26 cellular contexts compared by ENCODE assay signal in genomic region chr9:13145340-13145739, GRCh38.
"Had no signal": no experiment of that assay in that cellular context is flagged by ENCODE, and none has a peak within 500 bp of the region (broad histone marks: within the 10 kb centered on the region; RNA-seq: fewer than 3 reads in every experiment).

No MANE protein-coding gene starts in this region.

- H3K36me3 ChIP-seq: brain microvascular endothelial cell, neutrophil, pancreas, thyroid gland had no signal

- FAIRE-seq: colon, small intestine had no signal

- H3K27ac Mint-ChIP-seq: activated CD4-positive, alpha-beta memory T cell treated with anti-CD3 and anti-CD28 coated beads for 36 hours; activated naive CD8-positive, alpha-beta T cell treated with anti-CD3 and anti-CD28 coated beads, Interleukin-2, amount 10 ng/mL, durations not matched to agents 7 days and 5 days; memory B cell; T-helper 1 cell treated with Interleukin-12 subunit alpha and Interleukin-12 subunit beta and Interleukin-4 antibody, amounts not matched to agents 30 μg/mL and 1 μg/mL, for 36 hours had no signal

- H3K36me3 Mint-ChIP-seq: activated CD4-positive, alpha-beta memory T cell treated with anti-CD3 and anti-CD28 coated beads for 36 hours; activated naive CD8-positive, alpha-beta T cell treated with anti-CD3 and anti-CD28 coated beads, Interleukin-2, amount 10 ng/mL, durations not matched to agents 7 days and 5 days; memory B cell had no signal

- H3K4me3 ChIP-seq: esophagus muscularis mucosa, gastroesophageal sphincter, pancreas, right lobe of liver, thyroid gland had no signal

- H3K27me3 ChIP-seq: brain microvascular endothelial cell, esophagus muscularis mucosa, gastroesophageal sphincter, neutrophil, pancreas, right lobe of liver, thyroid gland had no signal

- H3K27me3 Mint-ChIP-seq: activated CD4-positive, alpha-beta memory T cell treated with anti-CD3 and anti-CD28 coated beads for 36 hours; activated naive CD8-positive, alpha-beta T cell treated with anti-CD3 and anti-CD28 coated beads, Interleukin-2, amount 10 ng/mL, durations not matched to agents 7 days and 5 days; central memory CD8-positive, alpha-beta T cell; memory B cell had no signal

- H3K4me1 Mint-ChIP-seq: activated naive CD8-positive, alpha-beta T cell treated with anti-CD3 and anti-CD28 coated beads, Interleukin-2, amount 10 ng/mL, durations not matched to agents 7 days and 5 days; central memory CD8-positive, alpha-beta T cell; memory B cell had no signal

- H3K27ac ChIP-seq: brain microvascular endothelial cell, esophagus muscularis mucosa, gastroesophageal sphincter, neutrophil, pancreas, right lobe of liver, thyroid gland had no signal

- H3K4me1 ChIP-seq: pancreas, thyroid gland had no signal

- H3K9me3 ChIP-seq: esophagus muscularis mucosa, gastroesophageal sphincter, neutrophil, pancreas, right lobe of liver, thyroid gland had no signal

- H3K4me3 Mint-ChIP-seq: activated CD4-positive, alpha-beta memory T cell treated with anti-CD3 and anti-CD28 coated beads for 36 hours; activated naive CD8-positive, alpha-beta T cell treated with anti-CD3 and anti-CD28 coated beads, Interleukin-2, amount 10 ng/mL, durations not matched to agents 7 days and 5 days; central memory CD8-positive, alpha-beta T cell; memory B cell; nephron; T-helper 1 cell treated with Interleukin-12 subunit alpha and Interleukin-12 subunit beta and Interleukin-4 antibody, amounts not matched to agents 30 μg/mL and 1 μg/mL, for 36 hours had no signal

- DNase-seq: activated CD4-positive, alpha-beta memory T cell treated with anti-CD3 and anti-CD28 coated beads for 36 hours; activated CD4-positive, alpha-beta T cell treated with anti-CD3 and anti-CD28 coated beads for 48 hours; activated CD4-positive, CD25-positive, alpha-beta regulatory T cell; activated naive CD4-positive, alpha-beta T cell treated with Interleukin-2 at 50 U/mL for 16 hours; activated naive CD8-positive, alpha-beta T cell treated with anti-CD3 and anti-CD28 coated beads, Interleukin-2, amount 10 ng/mL, durations not matched to agents 7 days and 5 days; activated T-cell treated with anti-CD3 and anti-CD28 coated beads, Interleukin-2, amount 50 U/mL, for 48 hours; amygdala; brain microvascular endothelial cell; head of caudate nucleus; left cardiac atrium; pancreas; right lobe of liver; small intestine; stimulated activated CD4-positive, alpha-beta T cell treated with anti-CD3 and anti-CD28 coated beads, Interleukin-15, amount 100 ng/mL, for 24 hours; stimulated activated CD4-positive, alpha-beta T cell treated with anti-CD3 and anti-CD28 coated beads, Interleukin-4, amount 100 ng/mL, for 1 hour; stimulated activated naive CD4-positive, alpha-beta T cell treated with Interleukin-2 at 50 U/mL for 16 hours; T1000; thyroid gland had no signal

- H3K9me3 Mint-ChIP-seq: activated naive CD8-positive, alpha-beta T cell treated with anti-CD3 and anti-CD28 coated beads, Interleukin-2, amount 10 ng/mL, durations not matched to agents 7 days and 5 days; central memory CD8-positive, alpha-beta T cell; memory B cell; nephron had no signal
